In genomic region chr14:91911474-91912032, GRCh38 we compare ENCODE assay signal across 8 cellular contexts. TPM values are rescaled to one million over a fixed set of nuclear protein-coding genes. Genes with fewer than 3 reads are reported as not detected.
DNase-seq lines count a peak whose midpoint lies in the region; ATAC-seq and TF ChIP-seq lines count a peak whose summit lies in the region.

No MANE protein-coding gene starts in this region.

- H3K36me3 ChIP-seq in PC-9 (ENCODE audit: low read depth), result no peaks in the 10 kb centered on the region
- no peaks in the 10 kb centered on the region for H3K36me3 ChIP-seq in smooth muscle cell (ENCODE audit: low read depth)

- no peaks in the 10 kb centered on the region for H3K27me3 Mint-ChIP-seq in activated naive CD4-positive, alpha-beta T cell treated with anti-CD3 and anti-CD28 coated beads for 36 hours (ENCODE audit: low read depth)

- H3K27ac Mint-ChIP-seq in activated naive CD4-positive, alpha-beta T cell treated with anti-CD3 and anti-CD28 coated beads for 36 hours, result no peak overlapping the region

- H3K27me3 ChIP-seq in PC-9 (ENCODE audit: insufficient read depth, low read depth) (no peaks in the 10 kb centered on the region), smooth muscle cell (ENCODE audit: low read depth) (no peaks in the 10 kb centered on the region)

- H3K4me1 Mint-ChIP-seq in activated naive CD4-positive, alpha-beta T cell treated with anti-CD3 and anti-CD28 coated beads for 36 hours (ENCODE audit: low read depth), result peaks cover 6% of the 10 kb centered on the region

- H3K9me3 Mint-ChIP-seq in activated naive CD4-positive, alpha-beta T cell treated with anti-CD3 and anti-CD28 coated beads for 36 hours, result no peaks in the 10 kb centered on the region

- H3K4me3 Mint-ChIP-seq in activated naive CD4-positive, alpha-beta T cell treated with anti-CD3 and anti-CD28 coated beads for 36 hours, result no peak overlapping the region

- H3K9ac ChIP-seq in smooth muscle cell (ENCODE audit: low read depth), result no peak overlapping the region

- no peaks in the 10 kb centered on the region for H3K79me2 ChIP-seq in PC-9 (ENCODE audit: low read depth)
- H3K79me2 ChIP-seq in smooth muscle cell (ENCODE audit: low read depth), result no peaks in the 10 kb centered on the region

- H3K4me1 ChIP-seq in PC-9 (replicated peaks; ENCODE audit: insufficient read depth) (no peaks in the 10 kb centered on the region), smooth muscle cell (ENCODE audit: low read depth) (no peaks in the 10 kb centered on the region)

- H4K20me1 ChIP-seq in PC-9 (ENCODE audit: insufficient read depth) (no peaks in the 10 kb centered on the region), smooth muscle cell (ENCODE audit: low read depth) (no peaks in the 10 kb centered on the region)

- no peaks in the 10 kb centered on the region for H3F3A ChIP-seq in PC-9 (ENCODE audit: insufficient read depth, low read depth)
- H3F3A ChIP-seq in smooth muscle cell (ENCODE audit: low read depth), result no peaks in the 10 kb centered on the region

- H3K36me3 Mint-ChIP-seq in activated naive CD4-positive, alpha-beta T cell treated with anti-CD3 and anti-CD28 coated beads for 36 hours (ENCODE audit: low read depth), result no peaks in the 10 kb centered on the region

- H3K4me2 ChIP-seq in PC-9 (no peak overlapping the region), smooth muscle cell (no peak overlapping the region)

- POLR2A ChIA-PET in PC-9 (lab: Charles Lee; ENCODE audit: unreplicated experiment), result no interaction called here

- TF ChIP-seq CTCF in PC-9 (conservative IDR thresholded peaks at IDR 0.05), result peak; percentile 68
- TF ChIP-seq CTCF in smooth muscle cell (IDR thresholded peaks at IDR 0.05; ENCODE audit: borderline replicate concordance, insufficient read depth, poor library complexity, severe bottlenecking), result peak; percentile 36

- peak; percentile 13 for DNase-seq in NK-92 treated with Interleukin-12 subunit alpha and Interleukin-12 subunit beta, amount 100 ng/mL, for 24 hours (lab: John Stamatoyannopoulos, UW)
- no peak for DNase-seq in NK-92 (lab: John Stamatoyannopoulos, UW; ENCODE audit: unreplicated experiment)
- peak; percentile 58 for DNase-seq in HPDE6-E6E7 (ENCODE audit: extremely low spot score)
- DNase-seq in PC-9, result no peak
- peak; percentile 63 for DNase-seq in activated naive CD4-positive, alpha-beta T cell treated with anti-CD3 and anti-CD28 coated beads for 36 hours
- no peak for DNase-seq in left cardiac atrium
- no peak for DNase-seq in smooth muscle cell (lab: John Stamatoyannopoulos, UW; ENCODE audit: unreplicated experiment)

- H3K4me3 ChIP-seq in PC-9 (no peak overlapping the region), smooth muscle cell (no peak overlapping the region)

- H3K27ac ChIP-seq in PC-9, result no peak overlapping the region
- no peak overlapping the region for H3K27ac ChIP-seq in smooth muscle cell (ENCODE audit: low read depth)

- CTCF ChIA-PET in PC-9 (lab: Charles Lee), result interaction anchor here (0.5 to 0.7 kb wide), 3 partner anchors 40 to 613 kb away, joined by 3 to 7 read pairs (median 5); no protein-coding TSS in a partner anchor
- CTCF ChIA-PET in activated naive CD4-positive, alpha-beta T cell treated with anti-CD3 and anti-CD28 coated beads for 36 hours (lab: Charles Lee), result interaction anchor here (0.6 to 2.6 kb wide), 38 partner anchors 9 to 403 kb away, joined by 3 to 15 read pairs (median 4); no protein-coding TSS in a partner anchor

- no TSS peak for BruUV-seq in PC-9 (replicated peaks; lab: Mats Ljungman, UMichigan)

- ATAC-seq in left cardiac atrium (peak; percentile 83 to 85), GM18861 (IDR thresholded peaks at IDR 0.05; ENCODE audit: unreplicated experiment) (no peak)

- H2AFZ ChIP-seq in PC-9 (no peak overlapping the region), smooth muscle cell (ENCODE audit: low read depth) (no peak overlapping the region)

- no peaks in the 10 kb centered on the region for H3K9me2 ChIP-seq in PC-9 (ENCODE audit: insufficient read depth)

- 40% methylated on average over 9 of the region's 9 CpGs for WGBS in smooth muscle cell (ENCODE audit: low lambda C conversion rate)

- H3K9me3 ChIP-seq in PC-9 (ENCODE audit: insufficient read depth, low read depth), result no peaks in the 10 kb centered on the region
- H3K9me3 ChIP-seq in smooth muscle cell (replicated peaks; ENCODE audit: low read depth), result no peaks in the 10 kb centered on the region

- intact Hi-C loops in PC-9 (cut with micrococcal nuclease; ENCODE audit: unreplicated experiment) (loop anchor here (5.0 kb wide), 1 partner anchor 259 kb away; no protein-coding TSS in a partner anchor), left cardiac atrium (cut with DNase I) (loop anchor here (5.0 kb wide), 1 partner anchor 259 kb away; no protein-coding TSS in a partner anchor)
- intact Hi-C loops in activated naive CD4-positive, alpha-beta T cell treated with anti-CD3 and anti-CD28 coated beads for 36 hours (cut with micrococcal nuclease), result loop anchor here (1.0 to 5.0 kb wide), 5 partner anchors 86 to 484 kb away; no protein-coding TSS in a partner anchor

RNA-seq across cellular contexts. Expression of gene FBLN5, which starts 35.9 kb away (rescaled TPM):
- total RNA-seq in PC-9 (2021), result not detected in 2 replicates
- total RNA-seq in activated naive CD4-positive, alpha-beta T cell treated with anti-CD3 and anti-CD28 coated beads for 36 hours, result 1 to 10 TPM; 1.2 to 1.6 TPM
- total RNA-seq in left cardiac atrium, result 100 to 1,000 TPM; 121 to 122 TPM
- total RNA-seq in smooth muscle cell, result 82.1 and 109 TPM in 2 replicates
- polyA plus RNA-seq in smooth muscle cell, result 104 and 154 TPM in 2 replicates

RNA-seq across cellular contexts. Expression of gene TC2N, which starts 44.2 kb away (rescaled TPM):
- total RNA-seq in PC-9 (2021), result 5.1 and 7.7 TPM in 2 replicates
- 10 to 100 TPM; 61.7 to 66.2 TPM for total RNA-seq in activated naive CD4-positive, alpha-beta T cell treated with anti-CD3 and anti-CD28 coated beads for 36 hours
- total RNA-seq in left cardiac atrium, result 10 to 100 TPM in 1 of 2 donors, 1 to 10 TPM in 1; 9.8 to 20.8 TPM
- total RNA-seq in smooth muscle cell, result 5.7 and 10.3 TPM in 2 replicates
- polyA plus RNA-seq in smooth muscle cell, result 0.33 and 2.8 TPM in 2 replicates

Comparison
In these comparisons a context has a peak if more than half of its experiments do, and no peak if none do; other contexts are left out.
1. DNase-seq: peak in NK-92 treated with Interleukin-12 subunit alpha and Interleukin-12 subunit beta, amount 100 ng/mL, for 24 hours (single experiment), HPDE6-E6E7 (single experiment) and activated naive CD4-positive, alpha-beta T cell treated with anti-CD3 and anti-CD28 coated beads for 36 hours (single experiment); none in NK-92 (single experiment), PC-9 (0 of 2), left cardiac atrium (single experiment) and smooth muscle cell (single experiment).
2. RNA of gene FBLN5, which starts 35.9 kb away (total RNA-seq): 121 to 122 TPM in left cardiac atrium and 82.1 to 109 TPM in smooth muscle cell; 1.2 to 1.6 TPM in activated naive CD4-positive, alpha-beta T cell treated with anti-CD3 and anti-CD28 coated beads for 36 hours and not detected in PC-9; every median in the first group is over 10 times any median in the second.